ENCODE assay signal across 9 cellular contexts in the genomic region with DNA sequence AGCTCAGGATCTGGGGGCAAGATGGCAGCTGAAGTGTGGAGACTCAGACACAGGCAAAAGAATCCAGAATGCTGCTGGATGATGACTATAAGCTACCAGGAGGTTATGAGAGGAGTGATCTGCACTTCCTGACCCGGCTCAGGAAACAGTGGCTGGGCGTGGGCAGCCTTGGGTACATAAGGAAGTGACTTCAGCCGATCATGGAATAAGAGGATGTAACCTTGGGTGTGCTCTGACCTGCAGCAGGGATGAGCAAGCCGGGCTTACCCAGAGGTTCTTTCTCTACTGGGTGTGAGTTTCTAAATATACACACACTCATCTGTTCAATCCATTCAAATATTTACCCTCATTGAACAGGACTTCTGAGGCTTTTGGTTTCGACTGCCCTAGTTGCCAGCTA.
DNase-seq lines count a peak whose midpoint lies in the region; ATAC-seq, FAIRE-seq and TF ChIP-seq lines count a peak whose summit lies in the region.
"Had no signal": no experiment of that assay in that cellular context is flagged by ENCODE, and none has a peak within 500 bp of the region (broad histone marks: within the 10 kb centered on the region; RNA-seq: fewer than 3 reads in every experiment).

No MANE protein-coding gene starts in this region.

- peaks cover 85% of the 10 kb centered on the region for H3K4me1 Mint-ChIP-seq in activated T-cell treated with anti-CD3 and anti-CD28 coated beads, Interleukin-2, amount 50 U/mL, for 4 hours (ENCODE audit: low read depth)

- no peak for FAIRE-seq in HTR-8/SVneo (lab: Jason Lieb, UNC)
- FAIRE-seq: islet of Langerhans had no signal

- H3K9me2 ChIP-seq in MM.1S (replicated peaks; ENCODE audit: insufficient read depth, low read length), result no peaks in the 10 kb centered on the region

- H3K27me3 Mint-ChIP-seq in activated T-cell treated with anti-CD3 and anti-CD28 coated beads, Interleukin-2, amount 50 U/mL, for 4 hours (ENCODE audit: low read depth), result no peaks in the 10 kb centered on the region

- H3F3A ChIP-seq in MM.1S (ENCODE audit: insufficient read depth, low read length), result no peaks in the 10 kb centered on the region

- intact Hi-C loops in heart right ventricle (cut with DNase I), result no loop called here

- H3K4me3 ChIP-seq in heart right ventricle, result no peak overlapping the region
- no peak overlapping the region for H3K4me3 ChIP-seq in MM.1S (ENCODE audit: low read length)

- no peak overlapping the region for H2AFZ ChIP-seq in MM.1S (ENCODE audit: low read length)

- H3K27me3 ChIP-seq in heart right ventricle (no peaks in the 10 kb centered on the region), MM.1S (replicated peaks; ENCODE audit: insufficient read depth, low read length) (no peaks in the 10 kb centered on the region)

- H3K9me3 ChIP-seq in heart right ventricle, result no peaks in the 10 kb centered on the region
- no peaks in the 10 kb centered on the region for H3K9me3 ChIP-seq in MM.1S (replicated peaks; ENCODE audit: insufficient read depth, low read length)

- H3K27ac ChIP-seq in heart right ventricle (peak overlapping the region; percentile 35 to 86 (median 66)), MM.1S (ENCODE audit: low read length) (no peak overlapping the region)

- H3K4me3 Mint-ChIP-seq in activated T-cell treated with anti-CD3 and anti-CD28 coated beads, Interleukin-2, amount 50 U/mL, for 4 hours, result peak overlapping the region; percentile 6

- H3K4me1 ChIP-seq in heart right ventricle (peaks cover 42 to 93% (median 88%) of the 10 kb centered on the region in 9 donors), MM.1S (ENCODE audit: low read length) (peaks cover 12% of the 10 kb centered on the region; the same call in 1 of the 2 replicates)

- no peak overlapping the region for H3K9ac ChIP-seq in MM.1S (ENCODE audit: low read length)

- H4K20me1 ChIP-seq in MM.1S (ENCODE audit: insufficient read depth, low read length), result no peaks in the 10 kb centered on the region

- H3K79me2 ChIP-seq in MM.1S (ENCODE audit: low read length), result peaks cover 93% of the 10 kb centered on the region

- 45 to 68% methylated on average over 5 of the region's 5 CpGs for WGBS in heart right ventricle, 2 donors

- H3K4me2 ChIP-seq in MM.1S (ENCODE audit: low read depth, low read length), result no peak overlapping the region

- TF ChIP-seq CTCF in heart right ventricle (IDR thresholded peaks at IDR 0.05), result no peak
- TF ChIP-seq CTCF in MM.1S (IDR thresholded peaks at IDR 0.05; ENCODE audit: low read length), result no peak

- ATAC-seq in GM18858 (IDR thresholded peaks at IDR 0.05; ENCODE audit: unreplicated experiment), result peak; percentile 49
- ATAC-seq in activated T-cell treated with anti-CD3 and anti-CD28 coated beads, Interleukin-2, amount 50 U/mL, for 4 hours, result peak; percentile 90 to 93
- ATAC-seq in heart right ventricle, result peak; percentile 65 to 91 (median 80)

- peak; percentile 60 for DNase-seq in HTR-8/SVneo (ENCODE audit: insufficient read length, low spot score)
- no peak for DNase-seq in activated T-cell treated with anti-CD3 and anti-CD28 coated beads, Interleukin-2, amount 50 U/mL, for 4 hours
- DNase-seq in heart right ventricle, result peak; percentile 57 to 70
- DNase-seq in stimulated activated CD4-positive, alpha-beta T cell treated with anti-CD3 and anti-CD28 coated beads, Interleukin-4, amount 100 ng/mL, for 24 hours, result peak; percentile 64
- DNase-seq in C1 segment of cervical spinal cord (lab: John Stamatoyannopoulos, UW), result no peak
- DNase-seq in MM.1S, result no peak
- no peak for DNase-seq in germinal center (ENCODE audit: low spot score)

- H3K36me3 ChIP-seq in heart right ventricle (peaks cover 0 to 20% (median 0%) of the 10 kb centered on the region in 9 donors), MM.1S (replicated peaks; ENCODE audit: insufficient read depth, low read length) (no peaks in the 10 kb centered on the region)

- peaks cover 27% of the 10 kb centered on the region for H3K36me3 Mint-ChIP-seq in activated T-cell treated with anti-CD3 and anti-CD28 coated beads, Interleukin-2, amount 50 U/mL, for 4 hours (ENCODE audit: insufficient read depth)

- no peaks in the 10 kb centered on the region for H3K9me3 Mint-ChIP-seq in activated T-cell treated with anti-CD3 and anti-CD28 coated beads, Interleukin-2, amount 50 U/mL, for 4 hours

Comparison
In these comparisons a context has a peak if more than half of its experiments do, and no peak if none do; other contexts are left out.
1. DNase-seq: peak in HTR-8/SVneo (single experiment), heart right ventricle (2 of 2) and stimulated activated CD4-positive, alpha-beta T cell treated with anti-CD3 and anti-CD28 coated beads, Interleukin-4, amount 100 ng/mL, for 24 hours (single experiment); none in activated T-cell treated with anti-CD3 and anti-CD28 coated beads, Interleukin-2, amount 50 U/mL, for 4 hours (single experiment), C1 segment of cervical spinal cord (0 of 14), MM.1S (single experiment) and germinal center (single experiment).
2. Peak in every context shown above with its lines, with median percentiles within 50 percentile points of each other: ATAC-seq.